9 cellular contexts compared by ENCODE assay signal in genomic region chr12:50642035-50642451, GRCh38.
DNase-seq lines count a peak whose midpoint lies in the region; ATAC-seq and TF ChIP-seq lines count a peak whose summit lies in the region.
"Had no signal": no experiment of that assay in that cellular context is flagged by ENCODE, and none has a peak within 500 bp of the region (broad histone marks: within the 10 kb centered on the region; RNA-seq: fewer than 3 reads in every experiment).

No MANE protein-coding gene starts in this region.

- no peak for ATAC-seq in stimulated activated naive B cell treated with anti-CD40 and anti-IgM and Interleukin-4, amounts not matched to agents 10 μg/mL and 1 μg/mL and 100 μg/mL, for 72 hours (replicated peaks)
- no peak for ATAC-seq in GM18870 (IDR thresholded peaks at IDR 0.05; ENCODE audit: unreplicated experiment)

- H3K27me3 Mint-ChIP-seq in stimulated activated naive B cell treated with anti-CD40 and anti-IgM and Interleukin-4, amounts not matched to agents 10 μg/mL and 1 μg/mL and 100 μg/mL, for 72 hours: no peaks in the 10 kb centered on the region
- H3K27me3 Mint-ChIP-seq: activated CD4-positive, alpha-beta memory T cell treated with anti-CD3 and anti-CD28 coated beads, Interleukin-2, amount 10 ng/mL, durations not matched to agents 7 days and 5 days had no signal

- H3K4me3 ChIP-seq in foreskin fibroblast (ENCODE audit: low read depth in 1 of 2, low read length in 2 of 2): no peak overlapping the region

- no peak for TF ChIP-seq CTCF in foreskin fibroblast (IDR thresholded peaks at IDR 0.05; ENCODE audit: low read depth, low read length)

- H3K36me3 Mint-ChIP-seq in stimulated activated naive B cell treated with anti-CD40 and anti-IgM and Interleukin-4, amounts not matched to agents 10 μg/mL and 1 μg/mL and 100 μg/mL, for 72 hours: peaks cover 15 to 27% of the 10 kb centered on the region in 2 donors

- H3K4me1 Mint-ChIP-seq in stimulated activated naive B cell treated with anti-CD40 and anti-IgM and Interleukin-4, amounts not matched to agents 10 μg/mL and 1 μg/mL and 100 μg/mL, for 72 hours: peaks cover 8 to 33% of the 10 kb centered on the region in 2 donors

- peak overlapping the region; percentile 21 for H3K27ac Mint-ChIP-seq in stimulated activated naive B cell treated with anti-CD40 and anti-IgM and Interleukin-4, amounts not matched to agents 10 μg/mL and 1 μg/mL and 100 μg/mL, for 72 hours
- H3K27ac Mint-ChIP-seq: activated CD4-positive, alpha-beta memory T cell treated with anti-CD3 and anti-CD28 coated beads, Interleukin-2, amount 10 ng/mL, durations not matched to agents 7 days and 5 days had no signal

- H3K27ac ChIP-seq in angular gyrus (ENCODE audit: low read depth, low read length): peak overlapping the region; percentile 75

- H3K4me3 Mint-ChIP-seq in stimulated activated naive B cell treated with anti-CD40 and anti-IgM and Interleukin-4, amounts not matched to agents 10 μg/mL and 1 μg/mL and 100 μg/mL, for 72 hours: no peak overlapping the region
- H3K4me3 Mint-ChIP-seq: activated CD4-positive, alpha-beta memory T cell treated with anti-CD3 and anti-CD28 coated beads, Interleukin-2, amount 10 ng/mL, durations not matched to agents 7 days and 5 days had no signal

- no peaks in the 10 kb centered on the region for H3K9me3 Mint-ChIP-seq in stimulated activated naive B cell treated with anti-CD40 and anti-IgM and Interleukin-4, amounts not matched to agents 10 μg/mL and 1 μg/mL and 100 μg/mL, for 72 hours
- H3K9me3 Mint-ChIP-seq: activated CD4-positive, alpha-beta memory T cell treated with anti-CD3 and anti-CD28 coated beads, Interleukin-2, amount 10 ng/mL, durations not matched to agents 7 days and 5 days had no signal

- DNase-seq in HT1080 (ENCODE audit: low read depth): peak; percentile 82
- peak; percentile 37 to 56 for DNase-seq in foreskin fibroblast
- DNase-seq in stimulated activated naive B cell treated with anti-CD40 and anti-IgM and Interleukin-4, amounts not matched to agents 10 μg/mL and 1 μg/mL and 100 μg/mL, for 72 hours: no peak
- DNase-seq in NCI-H82 treated with DMSO at 0.1 percent for 48 hours (lab: John Stamatoyannopoulos, UW; ENCODE audit: unreplicated experiment): no peak
- no peak for DNase-seq in NCI-H146 (lab: John Stamatoyannopoulos, UW)
- DNase-seq: activated CD4-positive, alpha-beta memory T cell treated with anti-CD3 and anti-CD28 coated beads, Interleukin-2, amount 10 ng/mL, durations not matched to agents 7 days and 5 days; head of caudate nucleus had no signal

Comparison
In these comparisons a context has a peak if more than half of its experiments do, and no peak if none do; other contexts are left out.
1. DNase-seq: peak in HT1080 (single experiment) and foreskin fibroblast (2 of 2); none in stimulated activated naive B cell treated with anti-CD40 and anti-IgM and Interleukin-4, amounts not matched to agents 10 μg/mL and 1 μg/mL and 100 μg/mL, for 72 hours (single experiment), NCI-H82 treated with DMSO at 0.1 percent for 48 hours (single experiment) and NCI-H146 (single experiment).